ENCODE assay signal across 20 cellular contexts in genomic region chr1:116751149-116751548, GRCh38. TPM values are rescaled to one million over a fixed set of nuclear protein-coding genes. Genes with fewer than 3 reads are reported as not detected.
DNase-seq lines count a peak whose midpoint lies in the region; ATAC-seq, FAIRE-seq and TF ChIP-seq lines count a peak whose summit lies in the region.
"Had no signal": no experiment of that assay in that cellular context is flagged by ENCODE, and none has a peak within 500 bp of the region (broad histone marks: within the 10 kb centered on the region; RNA-seq: fewer than 3 reads in every experiment).

No MANE protein-coding gene starts in this region.

- POLR2A ChIA-PET in activated CD4-positive, alpha-beta memory T cell treated with anti-CD3 and anti-CD28 coated beads for 36 hours (lab: Charles Lee) = interaction anchor here (0.8 to 16.8 kb wide), 9 partner anchors 8 to 308 kb away, joined by 3 to 629 read pairs (median 4); no protein-coding TSS in a partner anchor
- POLR2A ChIA-PET in HepG2 (lab: Yijun Ruan, JAX) = no interaction called here

- H3K27me3 ChIP-seq in GM23338 (ENCODE audit: insufficient read depth) (no peaks in the 10 kb centered on the region), HepG2 (ENCODE audit: control insufficient read depth in 1 of 2, insufficient read depth in 2 of 2, low read length in 2 of 2) (peaks cover 0 to 3% of the 10 kb centered on the region in 2 experiments; a peak in 1 of 5 replicates)
- H3K27me3 ChIP-seq: colonic mucosa had no signal

- H3F3A ChIP-seq in GM23338 (replicated peaks; ENCODE audit: low read depth) = no peaks in the 10 kb centered on the region

- no peaks in the 10 kb centered on the region for H3K9me2 ChIP-seq in GM23338 (ENCODE audit: insufficient read depth)

- H3K79me2 ChIP-seq in GM23338 (replicated peaks; ENCODE audit: insufficient read depth) (no peaks in the 10 kb centered on the region), HepG2 (ENCODE audit: insufficient read depth, low read length) (no peaks in the 10 kb centered on the region)

- peaks cover 57% of the 10 kb centered on the region for H3K36me3 Mint-ChIP-seq in activated T-cell treated with anti-CD3 and anti-CD28 coated beads, Interleukin-2, amount 50 U/mL, for 24 hours (ENCODE audit: low read depth)
- H3K36me3 Mint-ChIP-seq in GM23338 (ENCODE audit: low read depth) = peaks cover 17% of the 10 kb centered on the region
- peaks cover 71% of the 10 kb centered on the region for H3K36me3 Mint-ChIP-seq in activated CD4-positive, alpha-beta memory T cell treated with anti-CD3 and anti-CD28 coated beads for 36 hours
- H3K36me3 Mint-ChIP-seq in immature natural killer cell = peaks cover 16 to 31% (median 27%) of the 10 kb centered on the region in 3 donors

- no TSS peak for BruUV-seq in HepG2 (replicated peaks; lab: Mats Ljungman, UMichigan)

- TF ChIP-seq CTCF in GM23338 (conservative IDR thresholded peaks at IDR 0.05; ENCODE audit: low read depth in 2 of 2) = no peak
- TF ChIP-seq CTCF in HepG2 (CRISPR knock-in tag; IDR thresholded peaks at IDR 0.05) = no peak

- CTCF ChIA-PET in activated CD4-positive, alpha-beta memory T cell treated with anti-CD3 and anti-CD28 coated beads for 36 hours (lab: Charles Lee) = interaction anchor here (0.9 to 6.8 kb wide), 5 partner anchors 9 to 67 kb away, joined by 3 to 60 read pairs (median 6); no protein-coding TSS in a partner anchor
- CTCF ChIA-PET in HepG2 (lab: Yijun Ruan, JAX; ENCODE audit: low intra/inter-chr PET ratio, low total read pairs) = no interaction called here

- in situ Hi-C loops in HepG2 (cut with HindIII; ENCODE audit: extremely low pct_ligation_motif_present, low pct_unique_long_range_greater_than_20kb) = no loop called here

- peaks cover 40% of the 10 kb centered on the region for H3K9me3 Mint-ChIP-seq in activated T-cell treated with anti-CD3 and anti-CD28 coated beads, Interleukin-2, amount 50 U/mL, for 24 hours
- H3K9me3 Mint-ChIP-seq in GM23338 (peaks cover 30% of the 10 kb centered on the region), immature natural killer cell (peaks cover 17 to 41% (median 28%) of the 10 kb centered on the region in 6 donors)
- H3K9me3 Mint-ChIP-seq in activated CD4-positive, alpha-beta memory T cell treated with anti-CD3 and anti-CD28 coated beads for 36 hours = peaks cover 42% of the 10 kb centered on the region

- no peak for FAIRE-seq in HepG2 (lab: Jason Lieb, UNC)
- FAIRE-seq: HTR-8/SVneo had no signal

- H3K4me1 Mint-ChIP-seq in activated T-cell treated with anti-CD3 and anti-CD28 coated beads, Interleukin-2, amount 50 U/mL, for 24 hours (ENCODE audit: low read depth) = peaks cover 34% of the 10 kb centered on the region
- H3K4me1 Mint-ChIP-seq in GM23338 = no peaks in the 10 kb centered on the region
- H3K4me1 Mint-ChIP-seq in activated CD4-positive, alpha-beta memory T cell treated with anti-CD3 and anti-CD28 coated beads for 36 hours (ENCODE audit: low read depth) = peaks cover 37% of the 10 kb centered on the region
- peaks cover 35 to 40% of the 10 kb centered on the region in 2 donors for H3K4me1 Mint-ChIP-seq in immature natural killer cell

- TF ChIP-seq EP300 in HepG2 (IDR thresholded peaks at IDR 0.05; ENCODE audit: low read depth in 2 of 2, low read length in 2 of 2) (no peak), HepG2 (CRISPR knock-in tag; IDR thresholded peaks at IDR 0.05; ENCODE audit: borderline replicate concordance) (no peak)

- H3K27me3 Mint-ChIP-seq in activated T-cell treated with anti-CD3 and anti-CD28 coated beads, Interleukin-2, amount 50 U/mL, for 24 hours = no peaks in the 10 kb centered on the region
- no peaks in the 10 kb centered on the region for H3K27me3 Mint-ChIP-seq in GM23338 (ENCODE audit: insufficient read depth, low read depth, poor library complexity)
- no peaks in the 10 kb centered on the region for H3K27me3 Mint-ChIP-seq in activated CD4-positive, alpha-beta memory T cell treated with anti-CD3 and anti-CD28 coated beads for 36 hours
- H3K27me3 Mint-ChIP-seq in immature natural killer cell (ENCODE audit: low read depth in 3 of 3) = peaks cover 0 to 4% (median 0%) of the 10 kb centered on the region in 3 donors

- DNase-seq in activated T-cell treated with anti-CD3 and anti-CD28 coated beads, Interleukin-2, amount 50 U/mL, for 24 hours = peak; percentile 40
- no peak for DNase-seq in activated T-cell treated with anti-CD3 and anti-CD28 coated beads, Interleukin-2, amount 50 U/mL, for 48 hours
- DNase-seq in GM23338 (ENCODE audit: low spot score) (no peak), immature natural killer cell (no peak), HepG2 (ENCODE audit: low spot score) (no peak)
- DNase-seq in activated CD4-positive, alpha-beta memory T cell treated with anti-CD3 and anti-CD28 coated beads for 36 hours = peak; percentile 52
- DNase-seq: ACHN, colonic mucosa, COR-L47, EL, foreskin melanocyte, NCI-H187 treated with DMSO at 0.1 percent for 48 hours, NCI-H446, nucleus accumbens, SHP77 had no signal

- peaks cover 14% of the 10 kb centered on the region for H3K9me3 ChIP-seq in HepG2 (ENCODE audit: low read length)
- H3K9me3 ChIP-seq: colonic mucosa had no signal

- no peak overlapping the region for H3K27ac ChIP-seq in GM23338 (ENCODE audit: low read depth)
- no peak overlapping the region for H3K27ac ChIP-seq in HepG2 (ENCODE audit: extremely low read length, insufficient read depth, low read length)
- H3K27ac ChIP-seq: colonic mucosa had no signal

- TF ChIP-seq POLR2A in HepG2 (IDR thresholded peaks at IDR 0.05; ENCODE audit: insufficient read depth in 1 of 2, low read depth in 2 of 2, low read length in 2 of 2) = no peak

- H4K20me1 ChIP-seq in GM23338 (replicated peaks; ENCODE audit: insufficient read depth) (no peaks in the 10 kb centered on the region), HepG2 (ENCODE audit: insufficient read depth, low read length) (no peaks in the 10 kb centered on the region)

- H3K4me2 ChIP-seq in GM23338 = no peak overlapping the region
- no peak overlapping the region for H3K4me2 ChIP-seq in HepG2 (ENCODE audit: low read depth, low read length)

- H3K4me3 ChIP-seq in GM23338 (no peak overlapping the region), HepG2 (replicated peaks in 1 of 3; ENCODE audit: insufficient read depth in 1 of 3, low read depth in 2 of 3, low read length in 3 of 3) (no peak overlapping the region)
- H3K4me3 ChIP-seq: colonic mucosa had no signal

- H3K36me3 ChIP-seq in GM23338 (ENCODE audit: insufficient read depth) (peaks cover 5% of the 10 kb centered on the region; the same call in 1 of the 2 replicates), HepG2 (replicated peaks in 1 of 2; ENCODE audit: control insufficient read depth in 1 of 2, insufficient read depth in 2 of 2, low read length in 2 of 2) (no peaks in the 10 kb centered on the region)
- H3K36me3 ChIP-seq: colonic mucosa had no signal

- ATAC-seq in GM23338 = no peak
- ATAC-seq in HepG2 = no peak
- ATAC-seq in GM21447 (IDR thresholded peaks at IDR 0.05; ENCODE audit: unreplicated experiment) = no peak
- ATAC-seq in GM18858 (IDR thresholded peaks at IDR 0.05; ENCODE audit: unreplicated experiment) = no peak
- ATAC-seq: right cardiac atrium had no signal

- peak overlapping the region; percentile 89 for H3K27ac Mint-ChIP-seq in activated T-cell treated with anti-CD3 and anti-CD28 coated beads, Interleukin-2, amount 50 U/mL, for 24 hours
- H3K27ac Mint-ChIP-seq in GM23338 (no peak overlapping the region), immature natural killer cell (peak overlapping the region; percentile 13 to 81 (median 58))
- peak overlapping the region; percentile 99 for H3K27ac Mint-ChIP-seq in activated CD4-positive, alpha-beta memory T cell treated with anti-CD3 and anti-CD28 coated beads for 36 hours

- intact Hi-C loops in activated CD4-positive, alpha-beta memory T cell treated with anti-CD3 and anti-CD28 coated beads for 36 hours (cut with micrococcal nuclease) = loop anchor here (1.0 kb wide), 1 partner anchor 12 kb away; no protein-coding TSS in a partner anchor
- intact Hi-C loops in HepG2 (cut with micrococcal nuclease; ENCODE audit: unreplicated experiment) = no loop called here

- no peak for TF ChIP-seq RAD21 in HepG2 (CRISPR knock-in tag; IDR thresholded peaks at IDR 0.05)

- H3K4me3 Mint-ChIP-seq in activated T-cell treated with anti-CD3 and anti-CD28 coated beads, Interleukin-2, amount 50 U/mL, for 24 hours = peak overlapping the region; percentile 59
- H3K4me3 Mint-ChIP-seq in GM23338 = no peak overlapping the region
- H3K4me3 Mint-ChIP-seq in activated CD4-positive, alpha-beta memory T cell treated with anti-CD3 and anti-CD28 coated beads for 36 hours = peak overlapping the region; percentile 74
- peak overlapping the region in 2 of 5 donors; percentile 6 to 73 for H3K4me3 Mint-ChIP-seq in immature natural killer cell

- H3K4me1 ChIP-seq in GM23338 (ENCODE audit: insufficient read depth) (no peaks in the 10 kb centered on the region), HepG2 (ENCODE audit: insufficient read depth, low read length) (no peaks in the 10 kb centered on the region)
- H3K4me1 ChIP-seq: colonic mucosa had no signal

- WGBS in HepG2 (ENCODE audit: low lambda C conversion rate) = 25% methylated on average over 4 of the region's 4 CpGs

- peak overlapping the region; percentile 44; the same call in 1 of the 2 replicates for H2AFZ ChIP-seq in GM23338
- no peak overlapping the region for H2AFZ ChIP-seq in HepG2 (ENCODE audit: low read length)

- H3K9ac ChIP-seq in HepG2 (ENCODE audit: insufficient read depth, low read depth, low read length) = no peak overlapping the region

RNA-seq across cellular contexts. Expression of gene CD2, which starts 3.1 kb away (rescaled TPM):
- total RNA-seq in GM23338 (2014; rRNA removed; shearing (Covaris generic)) = not detected in 2 replicates
- polyA plus RNA-seq in GM23338 (2016; fragmentation: Nextera tagmentation; extraction: Ambion mirVana) = not detected in 2 replicates
- 100 to 1,000 TPM; 335 to 355 TPM for total RNA-seq in activated CD4-positive, alpha-beta memory T cell treated with anti-CD3 and anti-CD28 coated beads for 36 hours
- polyA plus RNA-seq in immature natural killer cell = 100 to 1,000 TPM; 246 to 341 (median 325) TPM
- total RNA-seq in HepG2 (2016; rRNA removed; fragmentation: Illumina TruSeq; extraction: Trizol) = not detected in 2 replicates
- total RNA-seq in HepG2 (2016; cell fraction: cytosol; rRNA removed; fragmentation: Illumina TruSeq; extraction: Trizol; ENCODE audit: low read depth) = not detected in 2 replicates
- total RNA-seq in HepG2 (2016; cell fraction: insoluble cytoplasmic fraction; rRNA removed; fragmentation: Illumina TruSeq; extraction: Trizol) = not detected in 2 replicates
- not detected in 2 replicates for total RNA-seq in HepG2 (2016; cell fraction: membrane; rRNA removed; fragmentation: Illumina TruSeq; extraction: Trizol)
- not detected in 2 replicates for total RNA-seq in HepG2 (2016; cell fraction: nucleus; rRNA removed; fragmentation: Illumina TruSeq; extraction: Trizol)
- polyA plus RNA-seq in HepG2 (2011; rRNA removed) = not detected in 2 replicates
- polyA plus RNA-seq in HepG2 (2011; cell fraction: cytosol; rRNA removed) = not detected in 2 replicates
- not detected in 2 replicates for polyA plus RNA-seq in HepG2 (2011; cell fraction: nucleus; rRNA removed)
- polyA plus RNA-seq in HepG2 (2012) = not detected in 2 replicates
- not detected in 2 replicates for polyA plus RNA-seq in HepG2 (2016; cell fraction: cytosol; fragmentation: Illumina TruSeq; extraction: Trizol; ENCODE audit: low read depth)
- not detected in 2 replicates for polyA plus RNA-seq in HepG2 (2016; cell fraction: insoluble cytoplasmic fraction; fragmentation: Illumina TruSeq; extraction: Trizol; ENCODE audit: low read depth)
- polyA plus RNA-seq in HepG2 (2016; cell fraction: membrane; fragmentation: Illumina TruSeq; extraction: Trizol; ENCODE audit: low read depth) = not detected in 2 replicates
- not detected in 2 replicates for polyA plus RNA-seq in HepG2 (2016; cell fraction: nucleus; fragmentation: Illumina TruSeq; extraction: Trizol; ENCODE audit: insufficient read depth, low read depth)
- polyA minus RNA-seq in HepG2 (2011; rRNA and poly(A)+ RNA removed; ENCODE audit: low replicate concordance) = not detected in 2 replicates
- not detected in 2 replicates for polyA minus RNA-seq in HepG2 (2011; cell fraction: cytosol; rRNA and poly(A)+ RNA removed)
- polyA minus RNA-seq in HepG2 (2011; cell fraction: nucleus; rRNA and poly(A)+ RNA removed) = not detected in 2 replicates
- total RNA-seq: M059J had no signal

Comparison
In these comparisons a context has a peak if more than half of its experiments do, and no peak if none do; other contexts are left out.
1. DNase-seq: peak in activated T-cell treated with anti-CD3 and anti-CD28 coated beads, Interleukin-2, amount 50 U/mL, for 24 hours (single experiment) and activated CD4-positive, alpha-beta memory T cell treated with anti-CD3 and anti-CD28 coated beads for 36 hours (single experiment); none in activated T-cell treated with anti-CD3 and anti-CD28 coated beads, Interleukin-2, amount 50 U/mL, for 48 hours (0 of 2), GM23338 (single experiment), immature natural killer cell (0 of 3) and HepG2 (single experiment).
2. RNA of gene CD2, which starts 3.1 kb away (total RNA-seq): 335 to 355 TPM in activated CD4-positive, alpha-beta memory T cell treated with anti-CD3 and anti-CD28 coated beads for 36 hours; not detected in GM23338 and not detected in HepG2; every median in the first group is over 100 times any median in the second.